14 cellular contexts compared by ENCODE assay signal in genomic region chr5:155082401-155082800, GRCh38.
DNase-seq lines count a peak whose midpoint lies in the region; ATAC-seq and TF ChIP-seq lines count a peak whose summit lies in the region.
"Had no signal": no experiment of that assay in that cellular context is flagged by ENCODE, and none has a peak within 500 bp of the region (broad histone marks: within the 10 kb centered on the region; RNA-seq: fewer than 3 reads in every experiment).

No MANE protein-coding gene starts in this region.

- no peaks in the 10 kb centered on the region for H3K36me3 Mint-ChIP-seq in activated T-cell treated with anti-CD3 and anti-CD28 coated beads, Interleukin-2, amount 50 U/mL, for 4 hours (ENCODE audit: insufficient read depth)

- H3K9me3 Mint-ChIP-seq in activated T-cell treated with anti-CD3 and anti-CD28 coated beads, Interleukin-2, amount 50 U/mL, for 4 hours: no peaks in the 10 kb centered on the region

- DNase-seq in ACHN (peak; percentile 61), HS-27A (ENCODE audit: low read depth) (peak; percentile 38), brain microvascular endothelial cell (peak; percentile 42), iPS-NIHi7 (ENCODE audit: extremely low spot score) (peak; percentile 35), NCI-H2171 treated with DMSO at 0.1 percent for 48 hours (lab: John Stamatoyannopoulos, UW) (no peak)
- no peak for DNase-seq in activated T-cell treated with anti-CD3 and anti-CD28 coated beads, Interleukin-2, amount 50 U/mL, for 4 hours
- DNase-seq: Kasumi-1, left ventricle myocardium inferior, ovary, testis had no signal

- no peak overlapping the region for H3K4me3 Mint-ChIP-seq in activated T-cell treated with anti-CD3 and anti-CD28 coated beads, Interleukin-2, amount 50 U/mL, for 4 hours

- H3K27ac ChIP-seq in brain microvascular endothelial cell: no peak overlapping the region
- H3K27ac ChIP-seq: BLaER1, left ventricle myocardium inferior, ovary, testis had no signal

- peaks cover 9% of the 10 kb centered on the region for H3K27me3 Mint-ChIP-seq in activated T-cell treated with anti-CD3 and anti-CD28 coated beads, Interleukin-2, amount 50 U/mL, for 4 hours (ENCODE audit: low read depth)

- no peaks in the 10 kb centered on the region for H3K4me1 Mint-ChIP-seq in activated T-cell treated with anti-CD3 and anti-CD28 coated beads, Interleukin-2, amount 50 U/mL, for 4 hours (ENCODE audit: low read depth)

- H3K4me3 ChIP-seq in brain microvascular endothelial cell (ENCODE audit: low read depth, low read length): no peak overlapping the region
- H3K4me3 ChIP-seq: BLaER1, left ventricle myocardium inferior, ovary, testis had no signal

- no peaks in the 10 kb centered on the region for H3K27me3 ChIP-seq in brain microvascular endothelial cell (replicated peaks)
- H3K27me3 ChIP-seq: BLaER1, ovary, testis had no signal

- H3K36me3 ChIP-seq in brain microvascular endothelial cell (replicated peaks): no peaks in the 10 kb centered on the region
- H3K36me3 ChIP-seq: BLaER1, left ventricle myocardium inferior, ovary had no signal

- ATAC-seq in GM19035 (IDR thresholded peaks at IDR 0.05; ENCODE audit: unreplicated experiment) (no peak), HG03095 (IDR thresholded peaks at IDR 0.05; ENCODE audit: unreplicated experiment) (no peak)
- ATAC-seq in activated T-cell treated with anti-CD3 and anti-CD28 coated beads, Interleukin-2, amount 50 U/mL, for 4 hours: no peak
- ATAC-seq: esophagus mucosa had no signal

- TF ChIP-seq CTCF in brain microvascular endothelial cell (IDR thresholded peaks at IDR 0.05; ENCODE audit: low read depth, low read length, missing control alignments): no peak

- in situ Hi-C loops in ACHN (cut with HindIII; ENCODE audit: low pct_ligation_motif_present, low pct_unique_long_range_greater_than_20kb, low sequenced_read_pairs): no loop called here
- in situ Hi-C loops in brain microvascular endothelial cell (cut with HindIII; ENCODE audit: low pct_ligation_motif_present, low sequenced_read_pairs): no loop called here

Comparison
In these comparisons a context has a peak if more than half of its experiments do, and no peak if none do; other contexts are left out.
1. DNase-seq: peak in ACHN (single experiment), HS-27A (single experiment), brain microvascular endothelial cell (single experiment) and iPS-NIHi7 (single experiment); none in NCI-H2171 treated with DMSO at 0.1 percent for 48 hours (single experiment) and activated T-cell treated with anti-CD3 and anti-CD28 coated beads, Interleukin-2, amount 50 U/mL, for 4 hours (single experiment).